14 cellular contexts compared by ENCODE assay signal in genomic region chr3:147987549-147987948, GRCh38.
DNase-seq lines count a peak whose midpoint lies in the region; ATAC-seq and TF ChIP-seq lines count a peak whose summit lies in the region.
"Had no signal": no experiment of that assay in that cellular context is flagged by ENCODE, and none has a peak within 500 bp of the region (broad histone marks: within the 10 kb centered on the region; RNA-seq: fewer than 3 reads in every experiment).

No MANE protein-coding gene starts in this region.

- H3K4me1 Mint-ChIP-seq in GM23338 = no peaks in the 10 kb centered on the region
- H3K4me1 Mint-ChIP-seq: B cell had no signal

- H2BK5ac ChIP-seq in mesendoderm (ENCODE audit: low read length) = no peak overlapping the region

- H3K9me2 ChIP-seq in GM23338 (ENCODE audit: insufficient read depth) = no peaks in the 10 kb centered on the region
- H3K9me2 ChIP-seq in MM.1S (replicated peaks; ENCODE audit: insufficient read depth, low read length) = no peaks in the 10 kb centered on the region

- no peak for TF ChIP-seq CTCF in GM23338 (conservative IDR thresholded peaks at IDR 0.05; ENCODE audit: low read depth in 2 of 2)
- TF ChIP-seq CTCF in MM.1S (IDR thresholded peaks at IDR 0.05; ENCODE audit: low read length) = no peak
- TF ChIP-seq CTCF in tibial artery (IDR thresholded peaks at IDR 0.05) = no peak

- H3K27me3 ChIP-seq in GM23338 (ENCODE audit: insufficient read depth) (no peaks in the 10 kb centered on the region), NT2/D1 (ENCODE audit: insufficient read depth, insufficient read length) (no peaks in the 10 kb centered on the region), mesendoderm (ENCODE audit: insufficient read depth, low read length, poor library complexity) (no peaks in the 10 kb centered on the region), MM.1S (replicated peaks; ENCODE audit: insufficient read depth, low read length) (no peaks in the 10 kb centered on the region), tibial artery (no peaks in the 10 kb centered on the region)
- H3K27me3 ChIP-seq: BLaER1 treated with 17β-estradiol and CSF1 and Interleukin-3, amounts not matched to agents 10 nM and 100 nM had no signal

- no peak overlapping the region for H2BK120ac ChIP-seq in mesendoderm (ENCODE audit: low read depth, low read length)

- H4K5ac ChIP-seq in mesendoderm (ENCODE audit: low read length) = no peak overlapping the region

- H3K4me2 ChIP-seq in GM23338 = no peak overlapping the region
- H3K4me2 ChIP-seq in mesendoderm (ENCODE audit: low read length) = no peak overlapping the region
- H3K4me2 ChIP-seq in MM.1S (ENCODE audit: low read depth, low read length) = no peak overlapping the region
- H3K4me2 ChIP-seq: BLaER1 treated with 17β-estradiol and CSF1 and Interleukin-3, amounts not matched to agents 10 nM and 100 nM had no signal

- H2AFZ ChIP-seq in GM23338 (no peak overlapping the region), MM.1S (ENCODE audit: low read length) (no peak overlapping the region)

- no peaks in the 10 kb centered on the region for H3K36me3 ChIP-seq in GM23338 (ENCODE audit: insufficient read depth)
- H3K36me3 ChIP-seq in NT2/D1 (ENCODE audit: insufficient read depth, insufficient read length, low read length) = no peaks in the 10 kb centered on the region
- H3K36me3 ChIP-seq in mesendoderm (ENCODE audit: control insufficient read depth, insufficient read depth, low read length) = no peaks in the 10 kb centered on the region
- no peaks in the 10 kb centered on the region for H3K36me3 ChIP-seq in MM.1S (replicated peaks; ENCODE audit: insufficient read depth, low read length)
- H3K36me3 ChIP-seq in tibial artery = no peaks in the 10 kb centered on the region
- H3K36me3 ChIP-seq: BLaER1 treated with 17β-estradiol and CSF1 and Interleukin-3, amounts not matched to agents 10 nM and 100 nM; HAP-1 had no signal

- H3K9ac ChIP-seq in NT2/D1 (ENCODE audit: insufficient read length, low read depth) (no peak overlapping the region), mesendoderm (ENCODE audit: low read length) (no peak overlapping the region), MM.1S (ENCODE audit: low read length) (no peak overlapping the region)
- H3K9ac ChIP-seq: BLaER1 treated with 17β-estradiol and CSF1 and Interleukin-3, amounts not matched to agents 10 nM and 100 nM had no signal

- intact Hi-C loops in tibial artery (cut with DNase I; ENCODE audit: low total_unique reads) = no loop called here

- no peak overlapping the region for H3K23ac ChIP-seq in mesendoderm (ENCODE audit: low read length)

- no peak overlapping the region for H3K18ac ChIP-seq in mesendoderm (ENCODE audit: low read length)

- WGBS in mesendoderm (ENCODE audit: extremely low coverage, insufficient coverage, low lambda C conversion rate) = no CpG with 5 or more reads among the region's 1 CpG

- H3K9me3 ChIP-seq in NT2/D1 (ENCODE audit: insufficient read depth, low read length) (peaks cover 7% of the 10 kb centered on the region; the same call in 1 of the 2 replicates), MM.1S (replicated peaks; ENCODE audit: insufficient read depth, low read length) (no peaks in the 10 kb centered on the region), tibial artery (no peaks in the 10 kb centered on the region)
- H3K9me3 ChIP-seq: HAP-1 had no signal

- H3K36me3 Mint-ChIP-seq in GM23338 (ENCODE audit: low read depth) = peaks cover 4% of the 10 kb centered on the region; the same call in 1 of the 3 replicates
- H3K36me3 Mint-ChIP-seq: CD8-positive, alpha-beta T cell had no signal

- H3K79me2 ChIP-seq in GM23338 (replicated peaks; ENCODE audit: insufficient read depth) = no peaks in the 10 kb centered on the region
- H3K79me2 ChIP-seq in mesendoderm (ENCODE audit: control insufficient read depth, insufficient read depth, low read length) = no peaks in the 10 kb centered on the region
- H3K79me2 ChIP-seq in MM.1S (ENCODE audit: low read length) = no peaks in the 10 kb centered on the region

- no peak overlapping the region for H3K4me3 ChIP-seq in GM23338
- no peak overlapping the region for H3K4me3 ChIP-seq in NT2/D1 (ENCODE audit: insufficient read length, low read depth)
- H3K4me3 ChIP-seq in mesendoderm (ENCODE audit: low read length) = no peak overlapping the region
- H3K4me3 ChIP-seq in MM.1S (ENCODE audit: low read length) = no peak overlapping the region
- H3K4me3 ChIP-seq in tibial artery = no peak overlapping the region
- H3K4me3 ChIP-seq: BLaER1 treated with 17β-estradiol and CSF1 and Interleukin-3, amounts not matched to agents 10 nM and 100 nM; HAP-1 had no signal

- H3K27ac ChIP-seq in GM23338 (ENCODE audit: low read depth) = no peak overlapping the region
- H3K27ac ChIP-seq in mesendoderm (ENCODE audit: low read depth, low read length) = no peak overlapping the region
- H3K27ac ChIP-seq in MM.1S (ENCODE audit: low read length) = no peak overlapping the region
- no peak overlapping the region for H3K27ac ChIP-seq in tibial artery
- H3K27ac ChIP-seq: BLaER1 treated with 17β-estradiol and CSF1 and Interleukin-3, amounts not matched to agents 10 nM and 100 nM had no signal

- no peak overlapping the region for H3K27ac Mint-ChIP-seq in GM23338
- H3K27ac Mint-ChIP-seq: B cell; CD8-positive, alpha-beta T cell had no signal

- no peak overlapping the region for H3K4me3 Mint-ChIP-seq in GM23338
- H3K4me3 Mint-ChIP-seq: B cell; CD8-positive, alpha-beta T cell had no signal

- H3K9me3 Mint-ChIP-seq in GM23338 = peaks cover 3% of the 10 kb centered on the region

- no peak for ATAC-seq in GM23338
- ATAC-seq: CD8-positive, alpha-beta T cell had no signal

- H4K8ac ChIP-seq in mesendoderm (ENCODE audit: low read depth, low read length) = no peak overlapping the region

- H3K27me3 Mint-ChIP-seq in GM23338 (ENCODE audit: insufficient read depth, low read depth, poor library complexity) = no peaks in the 10 kb centered on the region
- H3K27me3 Mint-ChIP-seq: B cell had no signal

- H3K4me1 ChIP-seq in GM23338 (ENCODE audit: insufficient read depth) (no peaks in the 10 kb centered on the region), NT2/D1 (ENCODE audit: insufficient read depth, insufficient read length) (no peaks in the 10 kb centered on the region), mesendoderm (ENCODE audit: control insufficient read depth, low read depth, low read length) (no peaks in the 10 kb centered on the region), MM.1S (ENCODE audit: low read length) (no peaks in the 10 kb centered on the region), tibial artery (no peaks in the 10 kb centered on the region)
- H3K4me1 ChIP-seq: BLaER1 treated with 17β-estradiol and CSF1 and Interleukin-3, amounts not matched to agents 10 nM and 100 nM; HAP-1 had no signal

- no peak overlapping the region for H2BK15ac ChIP-seq in mesendoderm (replicated peaks; ENCODE audit: low read depth)

- no peak overlapping the region for H2AK5ac ChIP-seq in mesendoderm (ENCODE audit: low read length)

- H4K20me1 ChIP-seq in GM23338 (replicated peaks; ENCODE audit: insufficient read depth) (no peaks in the 10 kb centered on the region), MM.1S (ENCODE audit: insufficient read depth, low read length) (no peaks in the 10 kb centered on the region)
- H4K20me1 ChIP-seq: BLaER1 treated with 17β-estradiol and CSF1 and Interleukin-3, amounts not matched to agents 10 nM and 100 nM had no signal

- H3K56ac ChIP-seq in mesendoderm (ENCODE audit: low read length) = no peak overlapping the region

- peak; percentile 11 for DNase-seq in GM23338 (ENCODE audit: low spot score)
- peak; percentile 11 for DNase-seq in NT2/D1 (ENCODE audit: low read depth, low spot score)
- peak; percentile 6 for DNase-seq in astrocyte of the hippocampus (ENCODE audit: low read depth, low spot score)
- DNase-seq in mesendoderm = peak; percentile 21
- DNase-seq in medulla oblongata (ENCODE audit: extremely low spot score) = no peak
- DNase-seq in MM.1S = no peak
- no peak for DNase-seq in tibial artery
- DNase-seq: Calu3; CD8-positive, alpha-beta T cell; DND-41; GOT3 had no signal

- H3K79me1 ChIP-seq in mesendoderm (ENCODE audit: low read length) = no peaks in the 10 kb centered on the region

- H3K4ac ChIP-seq in mesendoderm (ENCODE audit: low read depth, low read length) = no peak overlapping the region

- no peaks in the 10 kb centered on the region for H3F3A ChIP-seq in GM23338 (replicated peaks; ENCODE audit: low read depth)
- no peaks in the 10 kb centered on the region for H3F3A ChIP-seq in MM.1S (ENCODE audit: insufficient read depth, low read length)

TF ChIP-seq in GM23338, 12 proteins besides CTCF, POLR2A, EP300 and RAD21 (continues in another document):
- TF ChIP-seq EZH2 (IDR thresholded peaks at IDR 0.05; ENCODE audit: low read depth, unreplicated experiment) (no peak), ZNF331 (CRISPR knock-in tag; IDR thresholded peaks at IDR 0.05; ENCODE audit: low read depth) (no peak), ZNF114 (CRISPR knock-in tag; IDR thresholded peaks at IDR 0.05) (no peak), POLR2AphosphoS5 (IDR thresholded peaks at IDR 0.05; ENCODE audit: low read depth) (no peak), EZH2phosphoT487 (IDR thresholded peaks at IDR 0.05; ENCODE audit: unreplicated experiment) (no peak), REST (IDR thresholded peaks at IDR 0.05; ENCODE audit: unreplicated experiment) (no peak), JUNB (IDR thresholded peaks at IDR 0.05; ENCODE audit: unreplicated experiment) (no peak), NANOG (IDR thresholded peaks at IDR 0.05; ENCODE audit: borderline replicate concordance) (no peak)

Comparison
In these comparisons a context has a peak if more than half of its experiments do, and no peak if none do; other contexts are left out.
1. DNase-seq: peak in GM23338 (single experiment), NT2/D1 (single experiment), astrocyte of the hippocampus (single experiment) and mesendoderm (single experiment); none in medulla oblongata (single experiment), MM.1S (single experiment) and tibial artery (0 of 2).